23 cellular contexts compared by ENCODE assay signal in the genomic region with DNA sequence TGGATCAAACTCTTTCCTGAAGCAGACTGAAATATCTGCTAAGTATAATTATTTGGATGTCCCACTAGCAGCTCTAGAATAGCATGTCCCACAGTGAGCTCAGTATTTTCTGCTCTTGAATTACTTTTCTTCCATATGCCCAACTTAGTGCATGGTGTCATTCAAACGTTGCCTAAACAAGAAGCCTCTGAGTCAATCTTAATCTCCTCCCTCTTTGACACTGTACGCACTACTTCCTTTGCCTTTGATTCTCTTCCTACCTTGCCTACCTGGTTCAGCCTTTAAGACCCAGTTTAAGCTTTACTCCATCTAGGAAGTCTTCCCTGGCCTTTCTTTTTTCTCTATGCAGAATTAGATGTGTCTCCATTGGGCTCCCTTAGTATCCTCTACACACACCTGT.
"Had no signal": no experiment of that assay in that cellular context is flagged by ENCODE, and none has a peak within 500 bp of the region (broad histone marks: within the 10 kb centered on the region; RNA-seq: fewer than 3 reads in every experiment).

No MANE protein-coding gene starts in this region.

- H3K79me2 ChIP-seq: parathyroid adenoma had no signal

- H3K27me3 ChIP-seq: dorsolateral prefrontal cortex, esophagus squamous epithelium, sigmoid colon, testis had no signal

- H3K9me3 ChIP-seq: esophagus squamous epithelium, psoas muscle, sigmoid colon, testis had no signal

- ATAC-seq: left colon; left ventricle myocardium superior; naive thymus-derived CD4-positive, alpha-beta T cell; stimulated activated naive B cell treated with anti-CD40 and anti-IgM and Interleukin-4, amounts not matched to agents 10 μg/mL and 1 μg/mL and 100 μg/mL, for 72 hours; stimulated activated naive CD8-positive, alpha-beta T cell treated with anti-CD3 and anti-CD28 coated beads, Interleukin-15, amount 100 ng/mL, for 72 hours had no signal

- H2AFZ ChIP-seq: parathyroid adenoma had no signal

- H3K4me1 ChIP-seq: esophagus squamous epithelium, parathyroid adenoma, psoas muscle, sigmoid colon, testis had no signal

- H3K27ac ChIP-seq: dorsolateral prefrontal cortex, esophagus squamous epithelium, parathyroid adenoma, psoas muscle, sigmoid colon, skin epidermis, testis had no signal

- H3K4me3 ChIP-seq: dorsolateral prefrontal cortex, esophagus squamous epithelium, lung, psoas muscle, sigmoid colon, skin epidermis, testis had no signal

- H3K9ac ChIP-seq: parathyroid adenoma had no signal

- DNase-seq: cortex of kidney; dorsolateral prefrontal cortex; effector CD8-positive, alpha-beta T cell; esophagus squamous epithelium; foreskin fibroblast; immature natural killer cell; kidney; left colon; left ventricle myocardium superior; naive thymus-derived CD4-positive, alpha-beta T cell; nephron progenitor cell; psoas muscle; retina; sigmoid colon; stimulated activated CD4-positive, alpha-beta T cell treated with anti-CD3 and anti-CD28 coated beads, Interleukin-2, amount 100 ng/mL, for 24 hours; stimulated activated CD4-positive, alpha-beta T cell treated with anti-CD3 and anti-CD28 coated beads, Interleukin-4, amount 100 ng/mL, for 4 hours; stimulated activated naive B cell treated with anti-CD40 and anti-IgM and Interleukin-4, amounts not matched to agents 10 μg/mL and 1 μg/mL and 100 μg/mL, for 72 hours; stimulated activated naive CD8-positive, alpha-beta T cell treated with anti-CD3 and anti-CD28 coated beads, Interleukin-15, amount 100 ng/mL, for 72 hours; testis; trophoblast cell had no signal
